Comparison of ENCODE assay signal across 1 cellular context in genomic region chr1:14549897-14550635, GRCh38.
TF ChIP-seq lines count a peak whose summit lies in the region.

No MANE protein-coding gene starts in this region.

TF ChIP-seq in WTC11, 78 proteins besides CTCF, POLR2A, EP300 and RAD21 (continued from another document):
- no peak for TF ChIP-seq RORB (CRISPR knock-in tag; IDR thresholded peaks at IDR 0.05)
